ENCODE assay signal across 27 cellular contexts in genomic region chr7:100519580-100519979, GRCh38. TPM values are rescaled to one million over a fixed set of nuclear protein-coding genes. Genes with fewer than 3 reads are reported as not detected.
DNase-seq lines count a peak whose midpoint lies in the region; ATAC-seq, FAIRE-seq and TF ChIP-seq lines count a peak whose summit lies in the region.
"Had no signal": no experiment of that assay in that cellular context is flagged by ENCODE, and none has a peak within 500 bp of the region (broad histone marks: within the 10 kb centered on the region; RNA-seq: fewer than 3 reads in every experiment).

No MANE protein-coding gene starts in this region.

- no peaks in the 10 kb centered on the region for H3K9me3 Mint-ChIP-seq in WTC11
- H3K9me3 Mint-ChIP-seq: CD4-positive, alpha-beta T cell; CD8-positive, alpha-beta memory T cell; HFFc6 had no signal

- POLR2A ChIA-PET in HepG2 (lab: Yijun Ruan, JAX) (no interaction called here), RWPE1 (lab: Yijun Ruan, JAX; ENCODE audit: low non-redundant PET) (no interaction called here), WTC11 (lab: Charles Lee) (no interaction called here)

- H2BK120ac ChIP-seq in mesenchymal stem cell (ENCODE audit: low read depth, low read length), result no peak overlapping the region

- H3K9ac ChIP-seq in HepG2 (ENCODE audit: insufficient read depth, low read depth, low read length) (no peak overlapping the region), mesenchymal stem cell (ENCODE audit: low read length) (no peak overlapping the region)
- H3K9ac ChIP-seq: BLaER1 treated with 17β-estradiol and CSF1 and Interleukin-3, amounts not matched to agents 10 nM and 100 nM had no signal

- TF ChIP-seq RAD21 in HepG2 (CRISPR knock-in tag; IDR thresholded peaks at IDR 0.05), result no peak

- no peak overlapping the region for H3K4me3 Mint-ChIP-seq in WTC11
- H3K4me3 Mint-ChIP-seq: CD14-positive monocyte; CD4-positive, alpha-beta T cell; CD8-positive, alpha-beta memory T cell; HFFc6 had no signal

- no peaks in the 10 kb centered on the region for H3K27me3 ChIP-seq in HepG2 (ENCODE audit: control insufficient read depth in 1 of 2, insufficient read depth in 2 of 2, low read length in 2 of 2)
- no peaks in the 10 kb centered on the region for H3K27me3 ChIP-seq in right lobe of liver
- peaks cover 0 to 4% of the 10 kb centered on the region in 2 experiments for H3K27me3 ChIP-seq in mesenchymal stem cell (ENCODE audit: control insufficient read depth in 1 of 2, insufficient read depth in 1 of 2, low read length in 2 of 2)
- H3K27me3 ChIP-seq: BE2C; BLaER1 treated with 17β-estradiol and CSF1 and Interleukin-3, amounts not matched to agents 10 nM and 100 nM had no signal

- no peak overlapping the region for H3K4ac ChIP-seq in mesenchymal stem cell (ENCODE audit: low read depth in 1 of 2, low read length in 2 of 2)

- no peak overlapping the region for H3K14ac ChIP-seq in mesenchymal stem cell (ENCODE audit: low read length in 2 of 2)

- 62% methylated on average over 6 of the region's 6 CpGs for WGBS in HepG2 (ENCODE audit: low lambda C conversion rate)
- 95% methylated on average over 6 of the region's 6 CpGs for WGBS in right lobe of liver (ENCODE audit: insufficient coverage, low coverage, low lambda C conversion rate, missing lambda C conversion rate)
- WGBS in mesenchymal stem cell, result 85% methylated on average over 6 of the region's 6 CpGs

- no peak overlapping the region for H3K18ac ChIP-seq in mesenchymal stem cell (ENCODE audit: low read depth in 1 of 2, low read length in 2 of 2)

- no peak overlapping the region for H2AK5ac ChIP-seq in mesenchymal stem cell (ENCODE audit: low read length, severe bottlenecking)

- DNase-seq in HepG2 (ENCODE audit: low spot score) (no peak), right lobe of liver (no peak), RWPE1 (ENCODE audit: low spot score) (no peak), WTC11 (ENCODE audit: low spot score) (no peak), RPMI8226 (no peak), NCI-H774 (lab: John Stamatoyannopoulos, UW) (no peak), mesenchymal stem cell (no peak)
- DNase-seq: 8988T; ACHN; AML-193; BE2C; Calu3; CD4-positive, alpha-beta T cell; CD8-positive, alpha-beta memory T cell; COR-L47; DMS53; DMS79 treated with DMSO at 0.1 percent for 48 hours; GOT3; HFFc6 had no signal

- H2AFZ ChIP-seq in HepG2 (ENCODE audit: low read length), result no peak overlapping the region
- no peak overlapping the region for H2AFZ ChIP-seq in mesenchymal stem cell (ENCODE audit: low read depth, low read length)

- H3K27ac Mint-ChIP-seq in WTC11, result no peak overlapping the region
- H3K27ac Mint-ChIP-seq: CD14-positive monocyte; CD4-positive, alpha-beta T cell; HFFc6 had no signal

- CTCF ChIA-PET in HepG2 (lab: Yijun Ruan, JAX; ENCODE audit: low intra/inter-chr PET ratio, low total read pairs), result no interaction called here
- CTCF ChIA-PET in RWPE1 (lab: Yijun Ruan, JAX), result no interaction called here
- CTCF ChIA-PET in WTC11 (lab: Charles Lee), result no interaction called here

- H3K36me3 Mint-ChIP-seq in WTC11, result no peaks in the 10 kb centered on the region
- H3K36me3 Mint-ChIP-seq: CD14-positive monocyte; CD8-positive, alpha-beta memory T cell had no signal

- no peaks in the 10 kb centered on the region for H3K9me3 ChIP-seq in HepG2 (ENCODE audit: low read length)
- H3K9me3 ChIP-seq in right lobe of liver, result no peaks in the 10 kb centered on the region
- H3K9me3 ChIP-seq in mesenchymal stem cell (ENCODE audit: control insufficient read depth, low read length), result no peaks in the 10 kb centered on the region
- H3K9me3 ChIP-seq: A549, BE2C, HAP-1 had no signal

- H2BK12ac ChIP-seq in mesenchymal stem cell (ENCODE audit: low read length in 2 of 2), result no peak overlapping the region

- TF ChIP-seq POLR2A in HepG2 (IDR thresholded peaks at IDR 0.05; ENCODE audit: insufficient read depth in 1 of 2, low read depth in 2 of 2, low read length in 2 of 2) (no peak), right lobe of liver (IDR thresholded peaks at IDR 0.05) (no peak)

- no peak for ATAC-seq in HepG2
- no peak for ATAC-seq in right lobe of liver
- no peak for ATAC-seq in WTC11
- ATAC-seq: A549 had no signal

- TF ChIP-seq CTCF in HepG2 (CRISPR knock-in tag; IDR thresholded peaks at IDR 0.05) (no peak), right lobe of liver (IDR thresholded peaks at IDR 0.05) (no peak), RWPE1 (conservative IDR thresholded peaks at IDR 0.05; ENCODE audit: low read depth) (no peak), WTC11 (IDR thresholded peaks at IDR 0.05) (no peak)

- no peak overlapping the region for H3K4me2 ChIP-seq in HepG2 (ENCODE audit: low read depth, low read length)
- no peak overlapping the region for H3K4me2 ChIP-seq in mesenchymal stem cell (ENCODE audit: low read length, poor library complexity, severe bottlenecking)
- H3K4me2 ChIP-seq: A549; BLaER1 treated with 17β-estradiol and CSF1 and Interleukin-3, amounts not matched to agents 10 nM and 100 nM had no signal

- H3K27ac ChIP-seq in HepG2 (ENCODE audit: extremely low read length, insufficient read depth, low read length) (no peak overlapping the region), right lobe of liver (no peak overlapping the region), RWPE1 (peak overlapping the region; percentile 17; the same call in 1 of the 2 replicates), mesenchymal stem cell (ENCODE audit: low read length, poor library complexity, severe bottlenecking) (no peak overlapping the region)
- H3K27ac ChIP-seq: A549; BLaER1 treated with 17β-estradiol and CSF1 and Interleukin-3, amounts not matched to agents 10 nM and 100 nM had no signal

- no peak for TF ChIP-seq EP300 in HepG2 (IDR thresholded peaks at IDR 0.05; ENCODE audit: low read depth in 2 of 2, low read length in 2 of 2)
- no peak for TF ChIP-seq EP300 in HepG2 (CRISPR knock-in tag; IDR thresholded peaks at IDR 0.05; ENCODE audit: borderline replicate concordance)

- H3K4me3 ChIP-seq in HepG2 (replicated peaks in 1 of 3; ENCODE audit: insufficient read depth in 1 of 3, low read depth in 2 of 3, low read length in 3 of 3) (no peak overlapping the region), right lobe of liver (no peak overlapping the region), mesenchymal stem cell (ENCODE audit: insufficient read depth in 1 of 2, low read depth in 1 of 2, low read length in 2 of 2) (no peak overlapping the region)
- H3K4me3 ChIP-seq: A549; BLaER1 treated with 17β-estradiol and CSF1 and Interleukin-3, amounts not matched to agents 10 nM and 100 nM; HAP-1 had no signal

- H3K79me2 ChIP-seq in HepG2 (ENCODE audit: insufficient read depth, low read length), result no peaks in the 10 kb centered on the region

- H3K36me3 ChIP-seq in HepG2 (replicated peaks in 1 of 2; ENCODE audit: control insufficient read depth in 1 of 2, insufficient read depth in 2 of 2, low read length in 2 of 2) (no peaks in the 10 kb centered on the region), right lobe of liver (no peaks in the 10 kb centered on the region), mesenchymal stem cell (ENCODE audit: control insufficient read depth in 1 of 2, insufficient read depth in 2 of 2, low read depth in 1 of 2, low read length in 2 of 2) (no peaks in the 10 kb centered on the region)
- H3K36me3 ChIP-seq: BE2C; BLaER1 treated with 17β-estradiol and CSF1 and Interleukin-3, amounts not matched to agents 10 nM and 100 nM; HAP-1 had no signal

- in situ Hi-C loops in HepG2 (cut with HindIII; ENCODE audit: extremely low pct_ligation_motif_present, low pct_unique_long_range_greater_than_20kb), result no loop called here

- H3K27me3 Mint-ChIP-seq in WTC11 (ENCODE audit: low read depth), result no peaks in the 10 kb centered on the region; the same call in 1 of the 2 replicates
- H3K27me3 Mint-ChIP-seq: CD4-positive, alpha-beta T cell; CD8-positive, alpha-beta memory T cell had no signal

- H4K8ac ChIP-seq in mesenchymal stem cell (ENCODE audit: low read length), result no peak overlapping the region

- no peak overlapping the region for H2BK5ac ChIP-seq in mesenchymal stem cell (ENCODE audit: low read depth, low read length, poor library complexity, severe bottlenecking)

- H2BK15ac ChIP-seq in mesenchymal stem cell (ENCODE audit: low read depth, poor library complexity, severe bottlenecking), result no peak overlapping the region

- H3K4me1 ChIP-seq in HepG2 (ENCODE audit: insufficient read depth, low read length), result peaks cover 17% of the 10 kb centered on the region
- H3K4me1 ChIP-seq in right lobe of liver, result no peaks in the 10 kb centered on the region
- peaks cover 3% of the 10 kb centered on the region for H3K4me1 ChIP-seq in mesenchymal stem cell (ENCODE audit: control insufficient read depth, insufficient read depth, low read depth, low read length)
- H3K4me1 ChIP-seq: BE2C, HAP-1 had no signal

- FAIRE-seq in HepG2 (lab: Jason Lieb, UNC), result no peak
- FAIRE-seq: A549, G401.6, GM12892, H54 had no signal

- no peaks in the 10 kb centered on the region for H3K79me1 ChIP-seq in mesenchymal stem cell (replicated peaks; ENCODE audit: low read length, poor library complexity, severe bottlenecking)

- H3K4me1 Mint-ChIP-seq in WTC11, result 0 out of 2 replicates have a peak, but pooled peaks cover 2% of the 10 kb centered on the region

- no peak overlapping the region for H3K23ac ChIP-seq in mesenchymal stem cell (ENCODE audit: low read length in 2 of 2)

- no TSS peak for BruUV-seq in HepG2 (replicated peaks; lab: Mats Ljungman, UMichigan)

- no peak overlapping the region for H4K91ac ChIP-seq in mesenchymal stem cell (ENCODE audit: low read length)

- intact Hi-C loops in HepG2 (cut with micrococcal nuclease; ENCODE audit: unreplicated experiment), result no loop called here
- intact Hi-C loops in right lobe of liver (cut with DNase I), result no loop called here

- H4K20me1 ChIP-seq in HepG2 (ENCODE audit: insufficient read depth, low read length), result no peaks in the 10 kb centered on the region
- H4K20me1 ChIP-seq: BLaER1 treated with 17β-estradiol and CSF1 and Interleukin-3, amounts not matched to agents 10 nM and 100 nM had no signal

RNA-seq across cellular contexts. Expression of gene AGFG2, which starts 19.4 kb away (rescaled TPM):
- total RNA-seq in HepG2 (2016; rRNA removed; fragmentation: Illumina TruSeq; extraction: Trizol), result 117 and 132 TPM in 2 replicates
- total RNA-seq in HepG2 (2016; cell fraction: cytosol; rRNA removed; fragmentation: Illumina TruSeq; extraction: Trizol; ENCODE audit: low read depth), result 31.9 and 33.3 TPM in 2 replicates
- 111 and 137 TPM in 2 replicates for total RNA-seq in HepG2 (2016; cell fraction: insoluble cytoplasmic fraction; rRNA removed; fragmentation: Illumina TruSeq; extraction: Trizol)
- total RNA-seq in HepG2 (2016; cell fraction: membrane; rRNA removed; fragmentation: Illumina TruSeq; extraction: Trizol), result 66.9 and 73.0 TPM in 2 replicates
- total RNA-seq in HepG2 (2016; cell fraction: nucleus; rRNA removed; fragmentation: Illumina TruSeq; extraction: Trizol), result 58.2 and 67.9 TPM in 2 replicates
- polyA plus RNA-seq in HepG2 (2011; rRNA removed), result 125 and 127 TPM in 2 replicates
- polyA plus RNA-seq in HepG2 (2011; cell fraction: cytosol; rRNA removed), result 56.3 and 126 TPM in 2 replicates
- 211 and 341 TPM in 2 replicates for polyA plus RNA-seq in HepG2 (2011; cell fraction: nucleus; rRNA removed)
- 63.5 and 68.9 TPM in 2 replicates for polyA plus RNA-seq in HepG2 (2012)
- 20.7 and 23.5 TPM in 2 replicates for polyA plus RNA-seq in HepG2 (2016; cell fraction: cytosol; fragmentation: Illumina TruSeq; extraction: Trizol; ENCODE audit: low read depth)
- polyA plus RNA-seq in HepG2 (2016; cell fraction: insoluble cytoplasmic fraction; fragmentation: Illumina TruSeq; extraction: Trizol; ENCODE audit: low read depth), result 136 and 157 TPM in 2 replicates
- polyA plus RNA-seq in HepG2 (2016; cell fraction: membrane; fragmentation: Illumina TruSeq; extraction: Trizol; ENCODE audit: low read depth), result 44.8 and 50.5 TPM in 2 replicates
- 131 TPM in 2 replicates for polyA plus RNA-seq in HepG2 (2016; cell fraction: nucleus; fragmentation: Illumina TruSeq; extraction: Trizol; ENCODE audit: insufficient read depth, low read depth)
- polyA minus RNA-seq in HepG2 (2011; rRNA and poly(A)+ RNA removed; ENCODE audit: low replicate concordance), result 24.8 and 334 TPM in 2 replicates
- 131 and 176 TPM in 2 replicates for polyA minus RNA-seq in HepG2 (2011; cell fraction: cytosol; rRNA and poly(A)+ RNA removed)
- 107 and 124 TPM in 2 replicates for polyA minus RNA-seq in HepG2 (2011; cell fraction: nucleus; rRNA and poly(A)+ RNA removed)
- 10 to 100 TPM; 52.9 to 86.3 (median 69.8) TPM for total RNA-seq in right lobe of liver
- 6.4 to 7.4 TPM (median 7.4 TPM) in 3 replicates for total RNA-seq in WTC11 (2021)
- polyA plus RNA-seq in mesenchymal stem cell (2013, experiment 1 of 2), result 5.6 TPM
- 5.7 TPM for polyA plus RNA-seq in mesenchymal stem cell (2013, experiment 2 of 2)

RNA-seq across cellular contexts. Expression of gene NYAP1, which starts 35.9 kb away (rescaled TPM):
- 0.15 TPM in 2 replicates for total RNA-seq in HepG2 (2016; rRNA removed; fragmentation: Illumina TruSeq; extraction: Trizol)
- not detected in 2 replicates for total RNA-seq in HepG2 (2016; cell fraction: cytosol; rRNA removed; fragmentation: Illumina TruSeq; extraction: Trizol; ENCODE audit: low read depth)
- total RNA-seq in HepG2 (2016; cell fraction: insoluble cytoplasmic fraction; rRNA removed; fragmentation: Illumina TruSeq; extraction: Trizol), result 0.09 and 0.26 TPM in 2 replicates
- 0.55 TPM in 1 of 2 replicates, not detected in the other for total RNA-seq in HepG2 (2016; cell fraction: membrane; rRNA removed; fragmentation: Illumina TruSeq; extraction: Trizol)
- 0.09 and 0.22 TPM in 2 replicates for total RNA-seq in HepG2 (2016; cell fraction: nucleus; rRNA removed; fragmentation: Illumina TruSeq; extraction: Trizol)
- 0.46 and 0.76 TPM in 2 replicates for polyA plus RNA-seq in HepG2 (2011; rRNA removed)
- 0.44 and 0.70 TPM in 2 replicates for polyA plus RNA-seq in HepG2 (2011; cell fraction: cytosol; rRNA removed)
- 2.4 and 2.9 TPM in 2 replicates for polyA plus RNA-seq in HepG2 (2011; cell fraction: nucleus; rRNA removed)
- 0.60 and 0.88 TPM in 2 replicates for polyA plus RNA-seq in HepG2 (2012)
- polyA plus RNA-seq in HepG2 (2016; cell fraction: cytosol; fragmentation: Illumina TruSeq; extraction: Trizol; ENCODE audit: low read depth), result 0.07 and 0.09 TPM in 2 replicates
- polyA plus RNA-seq in HepG2 (2016; cell fraction: insoluble cytoplasmic fraction; fragmentation: Illumina TruSeq; extraction: Trizol; ENCODE audit: low read depth), result 0.08 TPM in 1 of 2 replicates, not detected in the other
- polyA plus RNA-seq in HepG2 (2016; cell fraction: membrane; fragmentation: Illumina TruSeq; extraction: Trizol; ENCODE audit: low read depth), result 0.07 TPM in 1 of 2 replicates, not detected in the other
- polyA plus RNA-seq in HepG2 (2016; cell fraction: nucleus; fragmentation: Illumina TruSeq; extraction: Trizol; ENCODE audit: insufficient read depth, low read depth), result 0.77 and 0.83 TPM in 2 replicates
- polyA minus RNA-seq in HepG2 (2011; rRNA and poly(A)+ RNA removed; ENCODE audit: low replicate concordance), result 0.62 TPM in 1 of 2 replicates, not detected in the other
- 0.53 and 0.99 TPM in 2 replicates for polyA minus RNA-seq in HepG2 (2011; cell fraction: cytosol; rRNA and poly(A)+ RNA removed)
- polyA minus RNA-seq in HepG2 (2011; cell fraction: nucleus; rRNA and poly(A)+ RNA removed), result 0.62 and 0.64 TPM in 2 replicates
- under 1 TPM; 0.06 to 0.74 (median 0.32) TPM for total RNA-seq in right lobe of liver
- total RNA-seq in WTC11 (2021), result 6.2 to 7.6 TPM (median 6.7 TPM) in 3 replicates
- 0.57 TPM for polyA plus RNA-seq in mesenchymal stem cell (2013, experiment 1 of 2)
- 0.58 TPM for polyA plus RNA-seq in mesenchymal stem cell (2013, experiment 2 of 2)
- polyA plus RNA-seq: CD14-positive monocyte; CD8-positive, alpha-beta memory T cell had no signal

RNA-seq across cellular contexts. Expression of gene TSC22D4, which starts 40.6 kb away (rescaled TPM):
- 6.3 and 7.7 TPM in 2 replicates for total RNA-seq in HepG2 (2016; rRNA removed; fragmentation: Illumina TruSeq; extraction: Trizol)
- total RNA-seq in HepG2 (2016; cell fraction: cytosol; rRNA removed; fragmentation: Illumina TruSeq; extraction: Trizol; ENCODE audit: low read depth), result 2.6 and 2.9 TPM in 2 replicates
- 5.6 and 7.4 TPM in 2 replicates for total RNA-seq in HepG2 (2016; cell fraction: insoluble cytoplasmic fraction; rRNA removed; fragmentation: Illumina TruSeq; extraction: Trizol)
- total RNA-seq in HepG2 (2016; cell fraction: membrane; rRNA removed; fragmentation: Illumina TruSeq; extraction: Trizol), result 4.7 and 8.1 TPM in 2 replicates
- 4.4 and 5.5 TPM in 2 replicates for total RNA-seq in HepG2 (2016; cell fraction: nucleus; rRNA removed; fragmentation: Illumina TruSeq; extraction: Trizol)
- 8.7 and 10.1 TPM in 2 replicates for polyA plus RNA-seq in HepG2 (2011; rRNA removed)
- polyA plus RNA-seq in HepG2 (2011; cell fraction: cytosol; rRNA removed), result 6.5 and 10.9 TPM in 2 replicates
- polyA plus RNA-seq in HepG2 (2011; cell fraction: nucleus; rRNA removed), result 17.7 and 20.7 TPM in 2 replicates
- 6.9 and 11.5 TPM in 2 replicates for polyA plus RNA-seq in HepG2 (2012)
- polyA plus RNA-seq in HepG2 (2016; cell fraction: cytosol; fragmentation: Illumina TruSeq; extraction: Trizol; ENCODE audit: low read depth), result 2.7 and 4.0 TPM in 2 replicates
- 10.1 and 11.1 TPM in 2 replicates for polyA plus RNA-seq in HepG2 (2016; cell fraction: insoluble cytoplasmic fraction; fragmentation: Illumina TruSeq; extraction: Trizol; ENCODE audit: low read depth)
- polyA plus RNA-seq in HepG2 (2016; cell fraction: membrane; fragmentation: Illumina TruSeq; extraction: Trizol; ENCODE audit: low read depth), result 6.2 and 8.1 TPM in 2 replicates
- 13.1 and 14.8 TPM in 2 replicates for polyA plus RNA-seq in HepG2 (2016; cell fraction: nucleus; fragmentation: Illumina TruSeq; extraction: Trizol; ENCODE audit: insufficient read depth, low read depth)
- polyA minus RNA-seq in HepG2 (2011; rRNA and poly(A)+ RNA removed; ENCODE audit: low replicate concordance), result 9.9 and 13.8 TPM in 2 replicates
- polyA minus RNA-seq in HepG2 (2011; cell fraction: cytosol; rRNA and poly(A)+ RNA removed), result 7.0 and 9.1 TPM in 2 replicates
- 3.0 and 4.5 TPM in 2 replicates for polyA minus RNA-seq in HepG2 (2011; cell fraction: nucleus; rRNA and poly(A)+ RNA removed)
- 10 to 100 TPM; 12.5 to 20.5 (median 17.0) TPM for total RNA-seq in right lobe of liver
- total RNA-seq in WTC11 (2021), result 27.5 to 34.5 TPM (median 29.7 TPM) in 3 replicates
- 47.5 TPM for polyA plus RNA-seq in mesenchymal stem cell (2013, experiment 1 of 2)
- polyA plus RNA-seq in mesenchymal stem cell (2013, experiment 2 of 2), result 47.0 TPM

RNA-seq across cellular contexts. Expression of gene SAP25, which starts 54.1 kb away (rescaled TPM):
- total RNA-seq in HepG2 (2016; rRNA removed; fragmentation: Illumina TruSeq; extraction: Trizol) (0.15 TPM in 1 of 2 replicates, not detected in the other), right lobe of liver (1 to 10 TPM in 3 of 6 experiments, under 1 TPM in 1, not detected in 2; 0.53 to 4.5 (median 2.2) TPM), WTC11 (2021) (9.3 to 11.7 TPM (median 9.7 TPM) in 3 replicates)
- not detected in 2 replicates for total RNA-seq in HepG2 (2016; cell fraction: cytosol; rRNA removed; fragmentation: Illumina TruSeq; extraction: Trizol; ENCODE audit: low read depth)
- not detected in 2 replicates for total RNA-seq in HepG2 (2016; cell fraction: insoluble cytoplasmic fraction; rRNA removed; fragmentation: Illumina TruSeq; extraction: Trizol)
- total RNA-seq in HepG2 (2016; cell fraction: membrane; rRNA removed; fragmentation: Illumina TruSeq; extraction: Trizol), result not detected in 2 replicates
- not detected in 2 replicates for total RNA-seq in HepG2 (2016; cell fraction: nucleus; rRNA removed; fragmentation: Illumina TruSeq; extraction: Trizol)
- 0.20 TPM in 2 replicates for polyA plus RNA-seq in HepG2 (2011; rRNA removed)
- polyA plus RNA-seq in HepG2 (2011; cell fraction: cytosol; rRNA removed), result 0.13 TPM in 1 of 2 replicates, not detected in the other
- polyA plus RNA-seq in HepG2 (2011; cell fraction: nucleus; rRNA removed), result 2.5 and 2.6 TPM in 2 replicates
- 0.70 and 1.9 TPM in 2 replicates for polyA plus RNA-seq in HepG2 (2012)
- 0.32 and 0.41 TPM in 2 replicates for polyA plus RNA-seq in HepG2 (2016; cell fraction: cytosol; fragmentation: Illumina TruSeq; extraction: Trizol; ENCODE audit: low read depth)
- polyA plus RNA-seq in HepG2 (2016; cell fraction: insoluble cytoplasmic fraction; fragmentation: Illumina TruSeq; extraction: Trizol; ENCODE audit: low read depth), result not detected in 2 replicates
- not detected in 2 replicates for polyA plus RNA-seq in HepG2 (2016; cell fraction: membrane; fragmentation: Illumina TruSeq; extraction: Trizol; ENCODE audit: low read depth)
- not detected in 2 replicates for polyA plus RNA-seq in HepG2 (2016; cell fraction: nucleus; fragmentation: Illumina TruSeq; extraction: Trizol; ENCODE audit: insufficient read depth, low read depth)
- not detected in 2 replicates for polyA minus RNA-seq in HepG2 (2011; rRNA and poly(A)+ RNA removed; ENCODE audit: low replicate concordance)
- polyA minus RNA-seq in HepG2 (2011; cell fraction: cytosol; rRNA and poly(A)+ RNA removed), result not detected in 2 replicates
- not detected in 2 replicates for polyA minus RNA-seq in HepG2 (2011; cell fraction: nucleus; rRNA and poly(A)+ RNA removed)
- 1.9 TPM for polyA plus RNA-seq in mesenchymal stem cell (2013, experiment 1 of 2)
- polyA plus RNA-seq in mesenchymal stem cell (2013, experiment 2 of 2), result 1.4 TPM
- polyA plus RNA-seq: CD14-positive monocyte had no signal

RNA-seq across cellular contexts. Expression of gene SPACDR, which starts 55.5 kb away (rescaled TPM):
- total RNA-seq in HepG2 (2016; rRNA removed; fragmentation: Illumina TruSeq; extraction: Trizol) (not detected in 2 replicates), right lobe of liver (not detected), WTC11 (2021) (0.33 to 0.48 TPM (median 0.39 TPM) in 3 replicates)
- not detected in 2 replicates for total RNA-seq in HepG2 (2016; cell fraction: cytosol; rRNA removed; fragmentation: Illumina TruSeq; extraction: Trizol; ENCODE audit: low read depth)
- total RNA-seq in HepG2 (2016; cell fraction: insoluble cytoplasmic fraction; rRNA removed; fragmentation: Illumina TruSeq; extraction: Trizol), result 0.15 TPM in 1 of 2 replicates, not detected in the other
- not detected in 2 replicates for total RNA-seq in HepG2 (2016; cell fraction: membrane; rRNA removed; fragmentation: Illumina TruSeq; extraction: Trizol)
- not detected in 2 replicates for total RNA-seq in HepG2 (2016; cell fraction: nucleus; rRNA removed; fragmentation: Illumina TruSeq; extraction: Trizol)
- polyA plus RNA-seq in HepG2 (2011; rRNA removed), result 0.24 and 0.41 TPM in 2 replicates
- polyA plus RNA-seq in HepG2 (2011; cell fraction: cytosol; rRNA removed), result 0.16 TPM in 1 of 2 replicates, not detected in the other
- 0.55 and 0.99 TPM in 2 replicates for polyA plus RNA-seq in HepG2 (2011; cell fraction: nucleus; rRNA removed)
- polyA plus RNA-seq in HepG2 (2012), result 0.20 TPM in 1 of 2 replicates, not detected in the other
- polyA plus RNA-seq in HepG2 (2016; cell fraction: cytosol; fragmentation: Illumina TruSeq; extraction: Trizol; ENCODE audit: low read depth), result not detected in 2 replicates
- not detected in 2 replicates for polyA plus RNA-seq in HepG2 (2016; cell fraction: insoluble cytoplasmic fraction; fragmentation: Illumina TruSeq; extraction: Trizol; ENCODE audit: low read depth)
- 0.26 TPM in 1 of 2 replicates, not detected in the other for polyA plus RNA-seq in HepG2 (2016; cell fraction: membrane; fragmentation: Illumina TruSeq; extraction: Trizol; ENCODE audit: low read depth)
- not detected in 2 replicates for polyA plus RNA-seq in HepG2 (2016; cell fraction: nucleus; fragmentation: Illumina TruSeq; extraction: Trizol; ENCODE audit: insufficient read depth, low read depth)
- polyA minus RNA-seq in HepG2 (2011; rRNA and poly(A)+ RNA removed; ENCODE audit: low replicate concordance), result 0.14 and 0.65 TPM in 2 replicates
- polyA minus RNA-seq in HepG2 (2011; cell fraction: cytosol; rRNA and poly(A)+ RNA removed), result not detected in 2 replicates
- polyA minus RNA-seq in HepG2 (2011; cell fraction: nucleus; rRNA and poly(A)+ RNA removed), result not detected in 2 replicates
- polyA plus RNA-seq in mesenchymal stem cell (2013, experiment 1 of 2), result 0.47 TPM
- polyA plus RNA-seq in mesenchymal stem cell (2013, experiment 2 of 2), result 0.56 TPM
- total RNA-seq: Daoy had no signal

Comparison
In these comparisons a context has a peak if more than half of its experiments do, and no peak if none do; other contexts are left out.
1. Of the 50 proteins assayed by ChIP-seq in both HepG2 and WTC11: peak only in HepG2: none; only in WTC11: none; in both: ZNF121; in neither: 49.